ENCODE assay signal across 19 cellular contexts in genomic region chr13:24123761-24124160, GRCh38. TPM values are rescaled to one million over a fixed set of nuclear protein-coding genes. Genes with fewer than 3 reads are reported as not detected.
DNase-seq lines count a peak whose midpoint lies in the region; ATAC-seq and TF ChIP-seq lines count a peak whose summit lies in the region.
"Had no signal": no experiment of that assay in that cellular context is flagged by ENCODE, and none has a peak within 500 bp of the region (broad histone marks: within the 10 kb centered on the region; RNA-seq: fewer than 3 reads in every experiment).

No MANE protein-coding gene starts in this region.

- no peaks in the 10 kb centered on the region for H3K9me3 ChIP-seq in heart left ventricle
- H3K9me3 ChIP-seq in right atrium auricular region, result no peaks in the 10 kb centered on the region
- no peaks in the 10 kb centered on the region for H3K9me3 ChIP-seq in right cardiac atrium (ENCODE audit: control insufficient read depth, low read length)
- no peaks in the 10 kb centered on the region for H3K9me3 ChIP-seq in CD4-positive, alpha-beta memory T cell (ENCODE audit: control insufficient read depth in 1 of 2, low read length in 2 of 2)
- H3K9me3 ChIP-seq: BE2C; BLaER1 treated with 17β-estradiol and CSF1 and Interleukin-3, amounts not matched to agents 10 nM and 100 nM had no signal

- peaks cover 20% of the 10 kb centered on the region for H3K4me1 Mint-ChIP-seq in progenitor cell of endocrine pancreas (ENCODE audit: low read depth)
- peaks cover 6 to 9% (median 8%) of the 10 kb centered on the region in 4 donors for H3K4me1 Mint-ChIP-seq in CD4-positive, alpha-beta memory T cell

- H3K36me3 Mint-ChIP-seq in progenitor cell of endocrine pancreas (ENCODE audit: insufficient read depth), result no peaks in the 10 kb centered on the region
- no peaks in the 10 kb centered on the region for H3K36me3 Mint-ChIP-seq in CD4-positive, alpha-beta memory T cell
- H3K36me3 Mint-ChIP-seq: CD14-positive monocyte had no signal

- H3K27ac Mint-ChIP-seq in progenitor cell of endocrine pancreas, result peak overlapping the region; percentile 11
- H3K27ac Mint-ChIP-seq in CD4-positive, alpha-beta memory T cell, result no peak overlapping the region
- H3K27ac Mint-ChIP-seq: CD4-positive, alpha-beta T cell; GM23338; H9 had no signal

- H3K4me1 ChIP-seq in heart left ventricle, result peaks cover 0 to 37% (median 14%) of the 10 kb centered on the region in 12 donors
- H3K4me1 ChIP-seq in right atrium auricular region, result peaks cover 0 to 15% of the 10 kb centered on the region in 2 donors
- no peaks in the 10 kb centered on the region for H3K4me1 ChIP-seq in right cardiac atrium (ENCODE audit: control insufficient read depth, insufficient read depth, low read length)
- no peaks in the 10 kb centered on the region for H3K4me1 ChIP-seq in CD4-positive, alpha-beta memory T cell (ENCODE audit: insufficient read depth, low read length)
- H3K4me1 ChIP-seq: BE2C had no signal

- DNase-seq in heart left ventricle, result no peak
- no peak for DNase-seq in right atrium auricular region (ENCODE audit: low spot score)
- DNase-seq in right cardiac atrium, result no peak
- no peak for DNase-seq in cardiac septum (ENCODE audit: low spot score)
- no peak for DNase-seq in progenitor cell of endocrine pancreas (ENCODE audit: low spot score, unreplicated experiment)
- DNase-seq in CD4-positive, alpha-beta memory T cell, result no peak
- DNase-seq: BE2C; Calu3; CD4-positive, alpha-beta T cell; COR-L47; DMS53; DMS79 treated with DMSO at 0.1 percent for 48 hours; GF-D8; H9 had no signal

- no peak for TF ChIP-seq POLR2A in heart left ventricle (IDR thresholded peaks at IDR 0.05)

- CTCF ChIA-PET in CD4-positive, alpha-beta memory T cell (lab: Charles Lee; ENCODE audit: partially characterized antibody), result no interaction called here

- H3K27me3 ChIP-seq in heart left ventricle (no peaks in the 10 kb centered on the region), right atrium auricular region (no peaks in the 10 kb centered on the region), right cardiac atrium (ENCODE audit: control insufficient read depth, insufficient read depth) (no peaks in the 10 kb centered on the region)
- H3K27me3 ChIP-seq in CD4-positive, alpha-beta memory T cell (ENCODE audit: insufficient read depth, low read length), result no peaks in the 10 kb centered on the region
- H3K27me3 ChIP-seq: BE2C; BLaER1 treated with 17β-estradiol and CSF1 and Interleukin-3, amounts not matched to agents 10 nM and 100 nM had no signal

- H3K36me3 ChIP-seq in heart left ventricle (no peaks in the 10 kb centered on the region), right atrium auricular region (no peaks in the 10 kb centered on the region)
- no peaks in the 10 kb centered on the region for H3K36me3 ChIP-seq in CD4-positive, alpha-beta memory T cell (ENCODE audit: insufficient read depth, low read length)
- H3K36me3 ChIP-seq: BE2C; BLaER1 treated with 17β-estradiol and CSF1 and Interleukin-3, amounts not matched to agents 10 nM and 100 nM had no signal

- H3K4me3 ChIP-seq in heart left ventricle (no peak overlapping the region), right atrium auricular region (no peak overlapping the region), right cardiac atrium (ENCODE audit: low read length) (no peak overlapping the region)
- H3K4me3 ChIP-seq in CD4-positive, alpha-beta memory T cell (ENCODE audit: low read length in 2 of 2), result no peak overlapping the region
- H3K4me3 ChIP-seq: BLaER1 treated with 17β-estradiol and CSF1 and Interleukin-3, amounts not matched to agents 10 nM and 100 nM; GM23338 had no signal

- peak in 2 of 4 donors; percentile 24 to 47 for ATAC-seq in heart left ventricle
- ATAC-seq in right cardiac atrium, result peak in 1 of 2 donors; percentile 58
- ATAC-seq: GM23338, HCT116 had no signal

- intact Hi-C loops in heart left ventricle (cut with DNase I) (loop anchor here in 1 of 10 donors (5.0 kb wide), 1 partner anchor 51 kb away; no protein-coding TSS in a partner anchor), right cardiac atrium (cut with DNase I) (no loop called here), cardiac septum (cut with DNase I) (loop anchor here (2.0 kb wide), 1 partner anchor 59 kb away; no protein-coding TSS in a partner anchor)
- intact Hi-C loops in CD4-positive, alpha-beta memory T cell (cut with micrococcal nuclease), result no loop called here

- H3K27ac ChIP-seq in heart left ventricle (peak overlapping the region in 10 of 12 donors; percentile 22 to 71 (median 50)), right atrium auricular region (peak overlapping the region in 1 of 2 donors; percentile 23), right cardiac atrium (ENCODE audit: low read length) (peak overlapping the region; percentile 23)
- no peak overlapping the region for H3K27ac ChIP-seq in CD4-positive, alpha-beta memory T cell (ENCODE audit: low read depth, low read length)
- H3K27ac ChIP-seq: 22Rv1; BLaER1 treated with 17β-estradiol and CSF1 and Interleukin-3, amounts not matched to agents 10 nM and 100 nM had no signal

- 33 to 56% (median 50%) methylated on average over 2 of the region's 2 CpGs for WGBS in heart left ventricle, 4 donors
- WGBS in right cardiac atrium, result 55% methylated on average over 2 of the region's 2 CpGs

- no peak for TF ChIP-seq CTCF in heart left ventricle (IDR thresholded peaks at IDR 0.05)
- no peak for TF ChIP-seq CTCF in right atrium auricular region (IDR thresholded peaks at IDR 0.05)
- no peak for TF ChIP-seq CTCF in progenitor cell of endocrine pancreas (IDR thresholded peaks at IDR 0.05; ENCODE audit: unreplicated experiment)

- no peaks in the 10 kb centered on the region for H3K9me3 Mint-ChIP-seq in progenitor cell of endocrine pancreas (ENCODE audit: low read depth)
- no peaks in the 10 kb centered on the region for H3K9me3 Mint-ChIP-seq in CD4-positive, alpha-beta memory T cell
- H3K9me3 Mint-ChIP-seq: CD14-positive monocyte; CD4-positive, alpha-beta T cell; GM23338; H9 had no signal

- no peak overlapping the region for H3K4me3 Mint-ChIP-seq in progenitor cell of endocrine pancreas (ENCODE audit: low read depth)
- H3K4me3 Mint-ChIP-seq in CD4-positive, alpha-beta memory T cell, result no peak overlapping the region
- H3K4me3 Mint-ChIP-seq: CD14-positive monocyte; CD4-positive, alpha-beta T cell; GM23338; H9 had no signal

- peaks cover 11% of the 10 kb centered on the region for H3K27me3 Mint-ChIP-seq in progenitor cell of endocrine pancreas
- peaks cover 16 to 22% of the 10 kb centered on the region in 2 donors for H3K27me3 Mint-ChIP-seq in CD4-positive, alpha-beta memory T cell

- POLR2A ChIA-PET in CD4-positive, alpha-beta memory T cell (lab: Charles Lee; ENCODE audit: partially characterized antibody), result no interaction called here

RNA-seq across cellular contexts. Expression of gene SPATA13, which starts 36.8 kb away (rescaled TPM):
- 10 to 100 TPM in 4 of 9 donors, 1 to 10 TPM in 5; 7.1 to 20.1 (median 9.3) TPM for total RNA-seq in heart left ventricle
- polyA plus RNA-seq in heart left ventricle, result 1 to 10 TPM; 5.4 to 7.5 TPM
- 10 to 100 TPM; 10.0 to 14.1 TPM for total RNA-seq in right atrium auricular region
- total RNA-seq in right cardiac atrium, result 10 to 100 TPM in 2 of 4 donors, 1 to 10 TPM in 2; 8.8 to 10.6 (median 9.6) TPM
- 8.7 TPM for polyA plus RNA-seq in right cardiac atrium
- 8.0 TPM for total RNA-seq in cardiac septum
- total RNA-seq in progenitor cell of endocrine pancreas, result 32.5 and 35.8 TPM in 2 replicates
- total RNA-seq in CD4-positive, alpha-beta memory T cell, result 100 to 1,000 TPM; 107 to 110 TPM
- 10 to 100 TPM; 43.2 to 80.0 TPM for polyA plus RNA-seq in CD4-positive, alpha-beta memory T cell
